ENCODE assay signal across 4 cellular contexts in genomic region chr20:12677925-12678324, GRCh38.
TF ChIP-seq lines count a peak whose summit lies in the region.

No MANE protein-coding gene starts in this region.

TF ChIP-seq in HepG2, 621 proteins besides CTCF, POLR2A, EP300 and RAD21:
- TF ChIP-seq ZNF792 (CRISPR knock-in tag; IDR thresholded peaks at IDR 0.05) (no peak), RAD51 (IDR thresholded peaks at IDR 0.05; ENCODE audit: borderline replicate concordance) (peak; percentile 91), ATF7 (IDR thresholded peaks at IDR 0.05) (no peak), ATF7 (CRISPR knock-in tag; IDR thresholded peaks at IDR 0.05) (no peak)

TF ChIP-seq in A549, 52 proteins besides CTCF, POLR2A, EP300 and RAD21:
- TF ChIP-seq ZFP36 (IDR thresholded peaks at IDR 0.05; ENCODE audit: borderline replicate concordance, partially characterized antibody), result no peak
- TF ChIP-seq, protein P1, sequence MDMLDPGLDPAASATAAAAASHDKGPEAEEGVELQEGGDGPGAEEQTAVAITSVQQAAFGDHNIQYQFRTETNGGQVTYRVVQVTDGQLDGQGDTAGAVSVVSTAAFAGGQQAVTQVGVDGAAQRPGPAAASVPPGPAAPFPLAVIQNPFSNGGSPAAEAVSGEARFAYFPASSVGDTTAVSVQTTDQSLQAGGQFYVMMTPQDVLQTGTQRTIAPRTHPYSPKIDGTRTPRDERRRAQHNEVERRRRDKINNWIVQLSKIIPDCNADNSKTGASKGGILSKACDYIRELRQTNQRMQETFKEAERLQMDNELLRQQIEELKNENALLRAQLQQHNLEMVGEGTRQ (IDR thresholded peaks at IDR 0.05), result peak; percentile 38; the same call in 1 of the 2 replicates

TF ChIP-seq in GM12878, 131 proteins besides CTCF, POLR2A, EP300 and RAD21:
- TF ChIP-seq RAD51 (IDR thresholded peaks at IDR 0.05) (peak; percentile 18; the same call in 1 of the 2 replicates), TCF3 (IDR thresholded peaks at IDR 0.05; ENCODE audit: borderline replicate concordance, insufficient read depth, low read depth, low read length) (no peak), RCOR1 (conservative IDR thresholded peaks at IDR 0.05; ENCODE audit: low read depth, low read length) (no peak), CREM (IDR thresholded peaks at IDR 0.05; ENCODE audit: low read depth) (no peak), RFX5 (IDR thresholded peaks at IDR 0.05; ENCODE audit: low read depth, low read length) (no peak)

TF ChIP-seq in K562, 482 proteins besides CTCF, POLR2A, EP300 and RAD21:
- no peak for TF ChIP-seq ETV6 (IDR thresholded peaks at IDR 0.05; ENCODE audit: borderline replicate concordance in 1 of 2, low read depth in 2 of 2, low read length in 1 of 2)
- TF ChIP-seq ETV6 (CRISPR knock-in tag; IDR thresholded peaks at IDR 0.05; ENCODE audit: borderline replicate concordance), result no peak
- TF ChIP-seq TFE3 (CRISPR knock-in tag; IDR thresholded peaks at IDR 0.05), result peak; percentile 59
